Comparison of ENCODE assay signal across 8 cellular contexts in the genomic region with DNA sequence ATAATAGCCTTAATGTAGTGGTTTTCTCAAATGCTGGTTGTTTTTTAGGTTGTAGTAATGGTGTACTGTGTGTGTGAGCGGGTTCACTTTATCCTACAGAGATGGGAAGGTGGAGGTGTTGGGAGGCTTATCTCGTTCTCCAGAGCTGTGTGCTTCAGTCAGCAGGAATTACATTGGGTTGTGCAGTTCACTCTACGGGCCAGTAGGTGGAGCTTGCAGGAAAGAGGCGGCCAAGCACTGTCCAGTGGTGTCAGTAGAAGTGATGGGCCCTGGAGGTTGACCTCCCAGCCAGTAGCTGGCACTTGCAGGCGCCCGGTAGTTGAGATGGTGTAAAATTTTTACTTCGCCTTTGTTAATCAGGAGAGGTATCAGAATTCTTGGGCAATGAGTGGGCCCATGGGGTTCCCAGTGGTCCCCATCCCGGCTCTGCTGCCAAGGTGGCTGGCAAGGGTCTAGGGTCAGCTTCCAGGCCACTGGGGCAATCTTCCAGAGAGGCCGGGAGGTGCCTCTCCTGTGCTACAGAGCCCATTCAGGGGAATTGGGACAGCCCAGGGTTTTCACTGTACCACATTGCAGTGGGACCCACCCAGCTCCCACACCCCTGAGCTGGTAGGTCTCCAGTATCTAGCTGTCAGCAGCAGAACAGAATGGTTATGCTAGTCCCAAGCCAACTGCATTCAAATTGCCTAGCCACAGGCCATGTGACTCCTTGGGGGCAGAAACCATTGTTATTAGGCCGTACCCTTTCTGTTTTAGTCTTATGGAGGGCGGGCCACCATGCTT. TPM values are rescaled to one million over a fixed set of nuclear protein-coding genes. Genes with fewer than 3 reads are reported as not detected.
DNase-seq lines count a peak whose midpoint lies in the region; ATAC-seq and TF ChIP-seq lines count a peak whose summit lies in the region.

No MANE protein-coding gene starts in this region.

- H3K4me1 ChIP-seq in left lung, result peaks cover 0 to 4% of the 10 kb centered on the region in 2 donors

- DNase-seq in AML-193 (lab: John Stamatoyannopoulos, UW), result peak; percentile 70 to 73
- DNase-seq in NCI-H2196 treated with DMSO at 0.1 percent for 48 hours (lab: John Stamatoyannopoulos, UW; ENCODE audit: unreplicated experiment), result peak; percentile 45
- DNase-seq in activated B cell treated with CpG ODN at 0.5 μM for 24 hours, result peak; percentile 37
- DNase-seq in left lung, result peak; percentile 68 to 70
- DNase-seq in stimulated activated CD8-positive, alpha-beta memory T cell treated with anti-CD3 and anti-CD28 coated beads, Interleukin-15, amount 100 ng/mL, for 1 hour (ENCODE audit: low read depth), result peak; percentile 24

- H3K36me3 Mint-ChIP-seq in activated B cell treated with CpG ODN at 0.5 μM for 24 hours (ENCODE audit: low read depth), result peaks cover 68% of the 10 kb centered on the region

- H3K4me1 Mint-ChIP-seq in activated B cell treated with CpG ODN at 0.5 μM for 24 hours, result peaks cover 13% of the 10 kb centered on the region

- POLR2A ChIA-PET in activated B cell treated with CpG ODN at 0.5 μM for 24 hours (lab: Charles Lee), result interaction anchor here (1.0 to 1.6 kb wide), 2 partner anchors 61 to 222 kb away, joined by 4 to 9 read pairs; no protein-coding TSS in a partner anchor

- intact Hi-C loops in activated B cell treated with CpG ODN at 0.5 μM for 24 hours (cut with micrococcal nuclease), result loop anchor here (1.0 to 5.0 kb wide), 7 partner anchors 24 to 275 kb away; no protein-coding TSS in a partner anchor
- intact Hi-C loops in left lung (cut with DNase I), result loop anchor here in 1 of 2 donors (5.0 kb wide), 1 partner anchor 106 kb away; no protein-coding TSS in a partner anchor

- CTCF ChIA-PET in activated B cell treated with CpG ODN at 0.5 μM for 24 hours (lab: Charles Lee), result interaction anchor here (0.6 to 4.9 kb wide), 35 partner anchors 10 to 275 kb away, joined by 3 to 86 read pairs (median 5); a partner anchor contains a TSS

- H3K27me3 Mint-ChIP-seq in activated B cell treated with CpG ODN at 0.5 μM for 24 hours, result no peaks in the 10 kb centered on the region

- H3K27me3 ChIP-seq in left lung, result no peaks in the 10 kb centered on the region

- peak; percentile 85 for TF ChIP-seq CTCF in activated B cell treated with CpG ODN at 0.5 μM for 24 hours (IDR thresholded peaks at IDR 0.05)
- peak; percentile 85 to 87 for TF ChIP-seq CTCF in left lung (IDR thresholded peaks at IDR 0.05)

- H3K4me3 Mint-ChIP-seq in activated B cell treated with CpG ODN at 0.5 μM for 24 hours, result no peak overlapping the region

- H3K27ac ChIP-seq in cingulate gyrus (ENCODE audit: low read depth, low read length) (peak overlapping the region; percentile 62), left lung (no peak overlapping the region)

- peak; percentile 92 for ATAC-seq in GM18861 (IDR thresholded peaks at IDR 0.05; ENCODE audit: unreplicated experiment)
- peak; percentile 74 for ATAC-seq in HG03060 (IDR thresholded peaks at IDR 0.05; ENCODE audit: low read depth, unreplicated experiment)
- ATAC-seq in activated B cell treated with CpG ODN at 0.5 μM for 24 hours (ENCODE audit: low read depth), result peak; percentile 95
- peak; percentile 98 for ATAC-seq in left lung

- no peaks in the 10 kb centered on the region for H3K9me3 Mint-ChIP-seq in activated B cell treated with CpG ODN at 0.5 μM for 24 hours

- H3K9me3 ChIP-seq in left lung, result no peaks in the 10 kb centered on the region

- peaks cover 0 to 79% of the 10 kb centered on the region in 2 donors for H3K36me3 ChIP-seq in left lung

- no peak overlapping the region for H3K4me3 ChIP-seq in left lung

- no peak overlapping the region for H3K27ac Mint-ChIP-seq in activated B cell treated with CpG ODN at 0.5 μM for 24 hours

RNA-seq across cellular contexts. Expression of a gene that starts 43.8 kb away (rescaled TPM):
- total RNA-seq in activated B cell treated with CpG ODN at 0.5 μM for 24 hours, result 27.1 and 34.9 TPM in 2 replicates
- 10 to 100 TPM; 37.2 to 42.9 TPM for total RNA-seq in left lung
